17 cellular contexts compared by ENCODE assay signal in the genomic region with DNA sequence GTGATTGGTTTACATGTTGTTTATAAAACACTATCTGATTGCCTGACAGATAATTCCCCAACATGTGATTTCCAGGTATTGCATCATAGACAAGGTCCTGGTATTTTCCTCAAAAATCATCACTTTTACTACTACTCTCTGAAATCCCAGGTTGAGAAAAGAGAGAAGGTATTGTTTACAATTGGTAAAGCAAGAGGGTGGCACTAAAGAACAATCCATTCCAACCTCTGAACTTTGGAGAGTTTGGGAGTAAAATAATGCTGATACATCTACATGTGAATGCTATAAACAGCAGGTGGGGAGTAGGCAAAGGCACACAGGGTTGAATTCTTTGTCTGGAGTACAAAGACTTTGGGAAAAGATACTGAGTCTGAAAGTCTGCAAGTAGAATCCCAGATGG.
"Had no signal": no experiment of that assay in that cellular context is flagged by ENCODE, and none has a peak within 500 bp of the region (broad histone marks: within the 10 kb centered on the region; RNA-seq: fewer than 3 reads in every experiment).

No MANE protein-coding gene starts in this region.

- H3K36me3 Mint-ChIP-seq: activated naive CD8-positive, alpha-beta T cell treated with anti-CD3 and anti-CD28 coated beads, Interleukin-2, amount 10 ng/mL, durations not matched to agents 7 days and 5 days; brain; naive thymus-derived CD4-positive, alpha-beta T cell; stimulated activated memory B cell treated with anti-CD40 and anti-IgM and Interleukin-4, amounts not matched to agents 10 μg/mL and 1 μg/mL and 100 μg/mL, for 72 hours had no signal

- H3K27me3 Mint-ChIP-seq: activated CD4-positive, alpha-beta T cell treated with anti-CD3 and anti-CD28 coated beads, Interleukin-2, amount 10 ng/mL, durations not matched to agents 7 days and 5 days; activated naive CD8-positive, alpha-beta T cell treated with anti-CD3 and anti-CD28 coated beads, Interleukin-2, amount 10 ng/mL, durations not matched to agents 7 days and 5 days; brain; stimulated activated memory B cell treated with anti-CD40 and anti-IgM and Interleukin-4, amounts not matched to agents 10 μg/mL and 1 μg/mL and 100 μg/mL, for 72 hours had no signal

- H3K9me3 ChIP-seq: colonic mucosa, esophagus squamous epithelium, left ventricle myocardium inferior, mucosa of descending colon, tibial nerve, vagina had no signal

- H3K4me3 Mint-ChIP-seq: activated CD4-positive, alpha-beta T cell treated with anti-CD3 and anti-CD28 coated beads, Interleukin-2, amount 10 ng/mL, durations not matched to agents 7 days and 5 days; activated naive CD8-positive, alpha-beta T cell treated with anti-CD3 and anti-CD28 coated beads, Interleukin-2, amount 10 ng/mL, durations not matched to agents 7 days and 5 days; brain; naive thymus-derived CD4-positive, alpha-beta T cell; stimulated activated memory B cell treated with anti-CD40 and anti-IgM and Interleukin-4, amounts not matched to agents 10 μg/mL and 1 μg/mL and 100 μg/mL, for 72 hours had no signal

- ATAC-seq: mucosa of descending colon; naive thymus-derived CD4-positive, alpha-beta T cell; stimulated activated memory B cell treated with anti-CD40 and anti-IgM and Interleukin-4, amounts not matched to agents 10 μg/mL and 1 μg/mL and 100 μg/mL, for 72 hours had no signal

- H3K27me3 ChIP-seq: colonic mucosa, esophagus squamous epithelium, tibial nerve, vagina had no signal

- DNase-seq: activated CD4-positive, alpha-beta T cell treated with anti-CD3 and anti-CD28 coated beads, Interleukin-2, amount 10 ng/mL, durations not matched to agents 7 days and 5 days; activated CD8-positive, alpha-beta memory T cell treated with anti-CD3 and anti-CD28 coated beads for 24 hours; activated naive CD4-positive, alpha-beta T cell; activated naive CD8-positive, alpha-beta T cell treated with anti-CD3 and anti-CD28 coated beads, Interleukin-2, amount 10 ng/mL, durations not matched to agents 7 days and 5 days; central memory CD4-positive, alpha-beta T cell; colonic mucosa; effector CD4-positive, alpha-beta T cell; esophagus squamous epithelium; kidney; left ventricle myocardium inferior; mucosa of descending colon; naive thymus-derived CD4-positive, alpha-beta T cell; stimulated activated CD4-positive, alpha-beta T cell treated with anti-CD3 and anti-CD28 coated beads, Interleukin-2, amount 100 ng/mL, for 48 hours had no signal

- H3K4me3 ChIP-seq: colonic mucosa, esophagus squamous epithelium, left ventricle myocardium inferior, mucosa of descending colon, tibial nerve, vagina had no signal

- H3K4me1 ChIP-seq: colonic mucosa, esophagus squamous epithelium, left ventricle myocardium inferior, tibial nerve, vagina had no signal

- H3K4me1 Mint-ChIP-seq: activated CD4-positive, alpha-beta T cell treated with anti-CD3 and anti-CD28 coated beads, Interleukin-2, amount 10 ng/mL, durations not matched to agents 7 days and 5 days; activated naive CD8-positive, alpha-beta T cell treated with anti-CD3 and anti-CD28 coated beads, Interleukin-2, amount 10 ng/mL, durations not matched to agents 7 days and 5 days; naive thymus-derived CD4-positive, alpha-beta T cell; stimulated activated memory B cell treated with anti-CD40 and anti-IgM and Interleukin-4, amounts not matched to agents 10 μg/mL and 1 μg/mL and 100 μg/mL, for 72 hours had no signal

- H3K27ac Mint-ChIP-seq: activated CD4-positive, alpha-beta T cell treated with anti-CD3 and anti-CD28 coated beads, Interleukin-2, amount 10 ng/mL, durations not matched to agents 7 days and 5 days; activated naive CD8-positive, alpha-beta T cell treated with anti-CD3 and anti-CD28 coated beads, Interleukin-2, amount 10 ng/mL, durations not matched to agents 7 days and 5 days; naive thymus-derived CD4-positive, alpha-beta T cell; stimulated activated memory B cell treated with anti-CD40 and anti-IgM and Interleukin-4, amounts not matched to agents 10 μg/mL and 1 μg/mL and 100 μg/mL, for 72 hours had no signal

- H3K9me3 Mint-ChIP-seq: activated CD4-positive, alpha-beta T cell treated with anti-CD3 and anti-CD28 coated beads, Interleukin-2, amount 10 ng/mL, durations not matched to agents 7 days and 5 days had no signal

- H3K36me3 ChIP-seq: colonic mucosa, esophagus squamous epithelium, left ventricle myocardium inferior, tibial nerve, vagina had no signal

- H3K27ac ChIP-seq: colonic mucosa, esophagus squamous epithelium, left ventricle myocardium inferior, tibial nerve, vagina had no signal
